ENCODE assay signal across 14 cellular contexts in genomic region chr14:59570122-59570521, GRCh38. TPM values are rescaled to one million over a fixed set of nuclear protein-coding genes. Genes with fewer than 3 reads are reported as not detected.
A peak's percentile ranks its signal among the peaks of the same experiment; 100 is the strongest.
DNase-seq lines count a peak whose midpoint lies in the region; TF ChIP-seq lines count a peak whose summit lies in the region.
"Had no signal": no experiment of that assay in that cellular context is flagged by ENCODE, and none has a peak within 500 bp of the region (broad histone marks: within the 10 kb centered on the region; RNA-seq: fewer than 3 reads in every experiment).

No MANE protein-coding gene starts in this region.

- no peak overlapping the region for H3K4me2 ChIP-seq in neural progenitor cell
- H3K4me2 ChIP-seq: KMS-11 had no signal

- H3K4me1 Mint-ChIP-seq in neural progenitor cell (peaks cover 16% of the 10 kb centered on the region), nephron progenitor cell (peaks cover 13% of the 10 kb centered on the region)
- H3K4me1 Mint-ChIP-seq: B cell had no signal

- H3K27ac Mint-ChIP-seq in neural progenitor cell (no peak overlapping the region), nephron progenitor cell (no peak overlapping the region)
- H3K27ac Mint-ChIP-seq: B cell had no signal

- H3K36me3 Mint-ChIP-seq in neural progenitor cell (no peaks in the 10 kb centered on the region), nephron progenitor cell (ENCODE audit: low read depth) (no peaks in the 10 kb centered on the region)

- no peak overlapping the region for H3K4me3 ChIP-seq in neural progenitor cell
- H3K4me3 ChIP-seq: sigmoid colon had no signal

- peaks cover 2% of the 10 kb centered on the region for H3K9me3 Mint-ChIP-seq in neural progenitor cell
- no peaks in the 10 kb centered on the region for H3K9me3 Mint-ChIP-seq in nephron progenitor cell

- peaks cover 2% of the 10 kb centered on the region for H3K36me3 ChIP-seq in neural progenitor cell
- H3K36me3 ChIP-seq: sigmoid colon had no signal

- H4K20me1 ChIP-seq in neural progenitor cell (ENCODE audit: low read depth): no peaks in the 10 kb centered on the region

- peaks cover 21% of the 10 kb centered on the region for H3F3A ChIP-seq in neural progenitor cell (ENCODE audit: low read depth)

- no peak overlapping the region for H2AFZ ChIP-seq in neural progenitor cell (replicated peaks)

- H3K27me3 Mint-ChIP-seq in neural progenitor cell (ENCODE audit: insufficient read depth, low read depth): peaks cover 3% of the 10 kb centered on the region
- peaks cover 2% of the 10 kb centered on the region for H3K27me3 Mint-ChIP-seq in nephron progenitor cell (ENCODE audit: low read depth, poor library complexity)

- no peak overlapping the region for H3K9ac ChIP-seq in neural progenitor cell
- H3K9ac ChIP-seq: KMS-11 had no signal

- H3K79me2 ChIP-seq in neural progenitor cell (ENCODE audit: low read depth): no peaks in the 10 kb centered on the region

- no peaks in the 10 kb centered on the region for H3K9me3 ChIP-seq in neural progenitor cell (ENCODE audit: low read depth)
- H3K9me3 ChIP-seq: sigmoid colon had no signal

- H3K4me1 ChIP-seq in neural progenitor cell: peaks cover 18% of the 10 kb centered on the region
- H3K4me1 ChIP-seq: sigmoid colon had no signal

- peak; percentile 71 for TF ChIP-seq CTCF in VCaP (conservative IDR thresholded peaks at IDR 0.05)
- peak; percentile 34 for TF ChIP-seq CTCF in neural progenitor cell (IDR thresholded peaks at IDR 0.05)
- no peak for TF ChIP-seq CTCF in nephron progenitor cell (IDR thresholded peaks at IDR 0.05)

- H3K4me3 Mint-ChIP-seq in neural progenitor cell: no peak overlapping the region
- no peak overlapping the region for H3K4me3 Mint-ChIP-seq in nephron progenitor cell
- H3K4me3 Mint-ChIP-seq: B cell had no signal

- no peaks in the 10 kb centered on the region for H3K27me3 ChIP-seq in neural progenitor cell
- H3K27me3 ChIP-seq: sigmoid colon had no signal

- H3K27ac ChIP-seq in VCaP (no peak overlapping the region), neural progenitor cell (no peak overlapping the region)
- H3K27ac ChIP-seq: KMS-11, sigmoid colon had no signal

- DNase-seq in NCI-H748 (lab: John Stamatoyannopoulos, UW; ENCODE audit: unreplicated experiment) (peak; percentile 31), NCI-H748 treated with DMSO at 0.1 percent for 48 hours (lab: John Stamatoyannopoulos, UW) (no peak), MV-4-11 (lab: John Stamatoyannopoulos, UW) (peak; percentile 31), neural progenitor cell (ENCODE audit: low spot score) (no peak), NCI-H774 (lab: John Stamatoyannopoulos, UW) (no peak), nephron progenitor cell (no peak)
- DNase-seq in stimulated activated CD8-positive, alpha-beta memory T cell treated with anti-CD3 and anti-CD28 coated beads, Interleukin-4, amount 100 ng/mL, for 48 hours: no peak
- DNase-seq: activated CD4-positive, CD25-positive, alpha-beta regulatory T cell treated with anti-CD3 and anti-CD28 coated beads, Interleukin-2, amount 50 U/mL, for 72 hours; activated gamma-delta T cell; sigmoid colon had no signal

RNA-seq across cellular contexts. Expression of gene CCDC175, which starts 6.5 kb away (rescaled TPM):
- 0.24 and 0.31 TPM in 2 replicates for total RNA-seq in neural progenitor cell (ENCODE audit: low replicate concordance)
- total RNA-seq: B cell, sigmoid colon, ureter had no signal

Comparison
In these comparisons a context has a peak if more than half of its experiments do, and no peak if none do; other contexts are left out.
1. DNase-seq: peak in NCI-H748 (single experiment) and MV-4-11 (single experiment); none in NCI-H748 treated with DMSO at 0.1 percent for 48 hours (single experiment), neural progenitor cell (single experiment), NCI-H774 (single experiment), nephron progenitor cell (single experiment) and stimulated activated CD8-positive, alpha-beta memory T cell treated with anti-CD3 and anti-CD28 coated beads, Interleukin-4, amount 100 ng/mL, for 48 hours (single experiment).